Comparison of ENCODE assay signal across 23 cellular contexts in genomic region chr5:116600876-116601275, GRCh38. TPM values are rescaled to one million over a fixed set of nuclear protein-coding genes. Genes with fewer than 3 reads are reported as not detected.
DNase-seq lines count a peak whose midpoint lies in the region; ATAC-seq and TF ChIP-seq lines count a peak whose summit lies in the region.
"Had no signal": no experiment of that assay in that cellular context is flagged by ENCODE, and none has a peak within 500 bp of the region (broad histone marks: within the 10 kb centered on the region; RNA-seq: fewer than 3 reads in every experiment).

No MANE protein-coding gene starts in this region.

- no peak overlapping the region for H3K4me3 ChIP-seq in breast epithelium
- no peak overlapping the region for H3K4me3 ChIP-seq in lung
- no peak overlapping the region for H3K4me3 ChIP-seq in aorta (ENCODE audit: low read length in 2 of 2)
- H3K4me3 ChIP-seq in PC-3 (ENCODE audit: low read length): no peak overlapping the region
- H3K4me3 ChIP-seq: lower lobe of right lung had no signal

- no peaks in the 10 kb centered on the region for H3F3A ChIP-seq in PC-3 (ENCODE audit: low read length, unreplicated experiment)

- H3K4me1 Mint-ChIP-seq in MCF 10A (ENCODE audit: insufficient read depth, unreplicated experiment): peaks cover 10% of the 10 kb centered on the region
- H3K4me1 Mint-ChIP-seq: activated CD8-positive, alpha-beta memory T cell treated with anti-CD3 and anti-CD28 coated beads, Interleukin-2, amount 10 ng/mL, durations not matched to agents 7 days and 5 days; naive thymus-derived CD8-positive, alpha-beta T cell had no signal

- POLR2A ChIA-PET in MCF 10A (lab: Yijun Ruan, JAX): interaction anchor here (1.2 kb wide), 1 partner anchor 16 kb away, joined by 3 read pairs; no protein-coding TSS in a partner anchor
- POLR2A ChIA-PET in PC-3 (lab: Charles Lee; ENCODE audit: unreplicated experiment): no interaction called here

- BruUV-seq in MCF 10A (replicated peaks; lab: Mats Ljungman, UMichigan) (no TSS peak), PC-3 (replicated peaks; lab: Mats Ljungman, UMichigan) (no TSS peak)

- peak overlapping the region; percentile 52 for H3K27ac Mint-ChIP-seq in MCF 10A (ENCODE audit: low read depth, unreplicated experiment)
- H3K27ac Mint-ChIP-seq: activated CD8-positive, alpha-beta memory T cell treated with anti-CD3 and anti-CD28 coated beads, Interleukin-2, amount 10 ng/mL, durations not matched to agents 7 days and 5 days; CD4-positive, alpha-beta T cell; naive thymus-derived CD8-positive, alpha-beta T cell; progenitor cell of endocrine pancreas had no signal

- H3K27ac ChIP-seq in breast epithelium: peak overlapping the region in 1 of 2 donors; percentile 52
- H3K27ac ChIP-seq in lung (ENCODE audit: low read depth in 1 of 2, low read length in 1 of 2): no peak overlapping the region
- H3K27ac ChIP-seq in aorta (ENCODE audit: low read depth in 1 of 2, low read length in 2 of 2): no peak overlapping the region
- H3K27ac ChIP-seq in PC-3 (ENCODE audit: low read length): no peak overlapping the region
- H3K27ac ChIP-seq: epithelial cell of prostate, lower lobe of right lung had no signal

- H3K9me2 ChIP-seq in PC-3 (replicated peaks; ENCODE audit: low read length): no peaks in the 10 kb centered on the region

- no peak overlapping the region for H2AFZ ChIP-seq in PC-3 (ENCODE audit: low read length)

- H3K36me3 ChIP-seq in breast epithelium (no peaks in the 10 kb centered on the region), lung (ENCODE audit: control insufficient read depth in 2 of 2, insufficient read depth in 2 of 2, low read length in 2 of 2) (no peaks in the 10 kb centered on the region), aorta (ENCODE audit: control insufficient read depth in 1 of 2, insufficient read depth in 2 of 2, low read length in 1 of 2) (no peaks in the 10 kb centered on the region), PC-3 (ENCODE audit: low read depth, low read length) (no peaks in the 10 kb centered on the region)
- H3K36me3 ChIP-seq: lower lobe of right lung had no signal

- no peaks in the 10 kb centered on the region for H3K79me2 ChIP-seq in PC-3 (ENCODE audit: low read length)

- no peak overlapping the region for H3K4me2 ChIP-seq in PC-3 (ENCODE audit: low read length)

- DNase-seq in MCF 10A (ENCODE audit: unreplicated experiment) (peak; percentile 38), breast epithelium (ENCODE audit: low spot score in 2 of 2) (no peak), fibroblast of gingiva (ENCODE audit: low read depth) (peak; percentile 41), lung (ENCODE audit: low spot score) (no peak), aorta (no peak), PC-3 (no peak), NCI-H187 treated with DMSO at 0.1 percent for 48 hours (lab: John Stamatoyannopoulos, UW) (no peak)
- DNase-seq: 8988T; activated CD8-positive, alpha-beta memory T cell treated with anti-CD3 and anti-CD28 coated beads, Interleukin-2, amount 10 ng/mL, durations not matched to agents 7 days and 5 days; activated effector memory CD4-positive, alpha-beta T cell treated with anti-CD3 and anti-CD28 coated beads, Interleukin-2, amount 50 U/mL, for 16 hours; amniotic stem cell; CD4-positive, alpha-beta T cell; lower lobe of right lung; naive thymus-derived CD8-positive, alpha-beta T cell; NCI-H1694; SHP77 treated with DMSO at 0.1 percent for 48 hours; stimulated activated CD4-positive, alpha-beta T cell treated with anti-CD3 and anti-CD28 coated beads, Interleukin-15, amount 100 ng/mL, for 24 hours; stimulated activated naive CD4-positive, alpha-beta T cell treated with Interleukin-2 at 50 U/mL for 16 hours had no signal

- WGBS in lung, 2 donors: 81 to 89% methylated on average over 3 of the region's 3 CpGs
- WGBS in aorta, 2 donors: 26 to 37% methylated on average over 3 of the region's 3 CpGs

- ATAC-seq in lung (ENCODE audit: insufficient read depth, low FRiP score) (peak; percentile 62), aorta (ENCODE audit: low FRiP score) (peak; percentile 71), GM18873 (IDR thresholded peaks at IDR 0.05; ENCODE audit: low FRiP score, unreplicated experiment) (no peak), PC-3 (no peak)
- ATAC-seq: activated CD4-positive, CD25-positive, alpha-beta regulatory T cell treated with anti-CD3 and anti-CD28 coated beads, Interleukin-2, amount 50 U/mL, for 24 hours; activated CD8-positive, alpha-beta memory T cell treated with anti-CD3 and anti-CD28 coated beads, Interleukin-2, amount 10 ng/mL, durations not matched to agents 7 days and 5 days; naive thymus-derived CD8-positive, alpha-beta T cell had no signal

- H3K4me1 ChIP-seq in breast epithelium: no peaks in the 10 kb centered on the region
- H3K4me1 ChIP-seq in lung (ENCODE audit: control insufficient read depth in 2 of 2, insufficient read depth in 2 of 2, low read length in 2 of 2): peaks cover 0 to 4% of the 10 kb centered on the region in 2 donors
- peaks cover 0 to 2% of the 10 kb centered on the region in 2 donors for H3K4me1 ChIP-seq in aorta (ENCODE audit: control insufficient read depth in 1 of 2, insufficient read depth in 2 of 2, low read length in 2 of 2)
- H3K4me1 ChIP-seq in PC-3 (ENCODE audit: insufficient read depth, low read length): no peaks in the 10 kb centered on the region
- H3K4me1 ChIP-seq: lower lobe of right lung had no signal

- CTCF ChIA-PET in MCF 10A (lab: Yijun Ruan, JAX): interaction anchor here (0.5 kb wide), 1 partner anchor 11 kb away, joined by 3 read pairs; no protein-coding TSS in a partner anchor
- CTCF ChIA-PET in PC-3 (lab: Charles Lee): no interaction called here

- H3K9ac ChIP-seq in PC-3 (ENCODE audit: low read length): no peak overlapping the region

- TF ChIP-seq CTCF in MCF 10A (IDR thresholded peaks at IDR 0.05; ENCODE audit: unreplicated experiment) (no peak), breast epithelium (IDR thresholded peaks at IDR 0.05) (no peak), lung (IDR thresholded peaks at IDR 0.05; ENCODE audit: control extremely low read depth, extremely low read depth) (no peak), PC-3 (conservative IDR thresholded peaks at IDR 0.05; ENCODE audit: low read depth, low read length) (no peak)

- H3K4me3 Mint-ChIP-seq in MCF 10A (ENCODE audit: unreplicated experiment): no peak overlapping the region
- H3K4me3 Mint-ChIP-seq: activated CD8-positive, alpha-beta memory T cell treated with anti-CD3 and anti-CD28 coated beads, Interleukin-2, amount 10 ng/mL, durations not matched to agents 7 days and 5 days; CD4-positive, alpha-beta T cell; naive thymus-derived CD8-positive, alpha-beta T cell had no signal

- H3K27me3 Mint-ChIP-seq in MCF 10A (ENCODE audit: insufficient read depth, unreplicated experiment): no peaks in the 10 kb centered on the region
- H3K27me3 Mint-ChIP-seq: progenitor cell of endocrine pancreas had no signal

- H3K36me3 Mint-ChIP-seq in MCF 10A (ENCODE audit: insufficient read depth, unreplicated experiment): no peaks in the 10 kb centered on the region
- H3K36me3 Mint-ChIP-seq: activated CD8-positive, alpha-beta memory T cell treated with anti-CD3 and anti-CD28 coated beads, Interleukin-2, amount 10 ng/mL, durations not matched to agents 7 days and 5 days; naive thymus-derived CD8-positive, alpha-beta T cell had no signal

- H4K20me1 ChIP-seq in PC-3 (ENCODE audit: low read length): no peaks in the 10 kb centered on the region

- H3K9me3 Mint-ChIP-seq in MCF 10A (ENCODE audit: unreplicated experiment): no peaks in the 10 kb centered on the region
- H3K9me3 Mint-ChIP-seq: CD4-positive, alpha-beta T cell; naive thymus-derived CD8-positive, alpha-beta T cell had no signal

- TF ChIP-seq POLR2A in breast epithelium (IDR thresholded peaks at IDR 0.05): no peak

- H3K27me3 ChIP-seq in breast epithelium (no peaks in the 10 kb centered on the region), lung (ENCODE audit: control insufficient read depth, insufficient read depth) (no peaks in the 10 kb centered on the region), aorta (ENCODE audit: control insufficient read depth in 1 of 2, insufficient read depth in 2 of 2, low read length in 1 of 2) (no peaks in the 10 kb centered on the region), PC-3 (ENCODE audit: low read length) (no peaks in the 10 kb centered on the region)

- H3K9me3 ChIP-seq in breast epithelium: no peaks in the 10 kb centered on the region
- no peaks in the 10 kb centered on the region for H3K9me3 ChIP-seq in lung (ENCODE audit: control insufficient read depth in 2 of 2, insufficient read depth in 1 of 2, low read length in 1 of 2)
- no peaks in the 10 kb centered on the region for H3K9me3 ChIP-seq in aorta (ENCODE audit: control insufficient read depth, low read length)
- H3K9me3 ChIP-seq in PC-3 (ENCODE audit: low read length): no peaks in the 10 kb centered on the region
- H3K9me3 ChIP-seq: lower lobe of right lung had no signal

- intact Hi-C loops in MCF 10A (cut with micrococcal nuclease): no loop called here
- intact Hi-C loops in breast epithelium (cut with DNase I; ENCODE audit: low total_unique reads): no loop called here
- intact Hi-C loops in aorta (cut with DNase I): no loop called here
- intact Hi-C loops in PC-3 (cut with micrococcal nuclease): no loop called here

RNA-seq across cellular contexts. Expression of gene SEMA6A, which starts 26.3 kb away (rescaled TPM):
- total RNA-seq in MCF 10A (2022) (1.5 and 2.1 TPM in 2 replicates), breast epithelium (10 to 100 TPM; 33.9 to 40.3 (median 35.6) TPM), lung (10 to 100 TPM; 17.7 to 31.6 TPM), aorta (10 to 100 TPM; 19.8 to 28.5 TPM), PC-3 (2014; rRNA removed) (not detected in 2 replicates)
- polyA plus RNA-seq in lung (1 to 10 TPM; 3.4 to 6.2 TPM), aorta (1 to 10 TPM in 1 of 2 donors, under 1 TPM in 1; 0.10 to 6.3 TPM)
- total RNA-seq: CD4-positive, alpha-beta T cell; naive thymus-derived CD8-positive, alpha-beta T cell; T-helper 2 cell treated with Interferon-gamma antibody and Interleukin-4, amounts not matched to agents 100 ng/mL and 5 ng/mL, for 36 hours had no signal

Comparison
In these comparisons a context has a peak if more than half of its experiments do, and no peak if none do; other contexts are left out.
1. DNase-seq: peak in MCF 10A (single experiment) and fibroblast of gingiva (single experiment); none in breast epithelium (0 of 2), lung (single experiment), aorta (0 of 2), PC-3 (single experiment) and NCI-H187 treated with DMSO at 0.1 percent for 48 hours (single experiment).
2. ATAC-seq: peak in lung (single experiment) and aorta (single experiment); none in GM18873 (single experiment) and PC-3 (single experiment).